ENCODE assay signal across 8 cellular contexts in the genomic region with DNA sequence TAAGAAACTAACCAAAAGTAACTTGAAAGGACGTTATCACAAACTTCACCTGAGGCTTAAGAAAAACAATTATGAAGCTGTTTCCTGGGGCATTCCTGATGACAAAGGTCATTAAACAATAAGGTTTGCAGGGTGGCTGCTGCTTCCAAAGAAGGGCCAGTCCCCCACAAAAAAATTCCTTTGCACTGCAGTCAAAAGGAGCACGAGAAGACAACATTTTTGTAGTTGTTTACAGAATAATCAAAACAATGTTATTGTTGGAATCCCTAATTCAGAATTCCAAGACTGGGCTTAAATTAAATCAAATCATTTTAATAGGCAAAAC. TPM values are rescaled to one million over a fixed set of nuclear protein-coding genes. Genes with fewer than 3 reads are reported as not detected.
DNase-seq lines count a peak whose midpoint lies in the region; ATAC-seq and TF ChIP-seq lines count a peak whose summit lies in the region.

No MANE protein-coding gene starts in this region.

- H2BK5ac ChIP-seq in mesendoderm (ENCODE audit: low read length) = no peak overlapping the region

- H3K27ac Mint-ChIP-seq in activated naive CD4-positive, alpha-beta T cell treated with anti-CD3 and anti-CD28 coated beads, Interleukin-2, amount 10 ng/mL, durations not matched to agents 7 days and 5 days = peak overlapping the region; percentile 59
- H3K27ac Mint-ChIP-seq in MCF 10A (ENCODE audit: low read depth, unreplicated experiment) = peak overlapping the region; percentile 92

- H2BK15ac ChIP-seq in mesendoderm (replicated peaks; ENCODE audit: low read depth) = peak overlapping the region; percentile 57

- H3K4me2 ChIP-seq in mesendoderm (ENCODE audit: low read length) = no peak overlapping the region

- H4K8ac ChIP-seq in mesendoderm (ENCODE audit: low read depth, low read length) = peak overlapping the region; percentile 2

- H3K9me3 Mint-ChIP-seq in activated naive CD4-positive, alpha-beta T cell treated with anti-CD3 and anti-CD28 coated beads, Interleukin-2, amount 10 ng/mL, durations not matched to agents 7 days and 5 days = no peaks in the 10 kb centered on the region
- H3K9me3 Mint-ChIP-seq in MCF 10A (ENCODE audit: unreplicated experiment) = no peaks in the 10 kb centered on the region

- POLR2A ChIA-PET in MCF 10A (lab: Yijun Ruan, JAX) = interaction anchor here (0.5 to 3.4 kb wide), 10 partner anchors 10 to 345 kb away, joined by 3 to 32 read pairs (median 6); a partner anchor contains a TSS

- H3K9me3 ChIP-seq in upper lobe of right lung = no peaks in the 10 kb centered on the region

- peak overlapping the region; percentile 60 for H3K18ac ChIP-seq in mesendoderm (ENCODE audit: low read length)

- H3K27me3 Mint-ChIP-seq in activated naive CD4-positive, alpha-beta T cell treated with anti-CD3 and anti-CD28 coated beads, Interleukin-2, amount 10 ng/mL, durations not matched to agents 7 days and 5 days = no peaks in the 10 kb centered on the region
- H3K27me3 Mint-ChIP-seq in MCF 10A (ENCODE audit: insufficient read depth, unreplicated experiment) = no peaks in the 10 kb centered on the region

- intact Hi-C loops in MCF 10A (cut with micrococcal nuclease) (no loop called here), upper lobe of right lung (cut with DNase I) (no loop called here)

- WGBS in mesendoderm (ENCODE audit: extremely low coverage, insufficient coverage, low lambda C conversion rate) = no CpG with 5 or more reads among the region's 2 CpGs

- peak overlapping the region; percentile 70 for H3K4ac ChIP-seq in mesendoderm (ENCODE audit: low read depth, low read length)

- ATAC-seq in upper lobe of right lung (peak; percentile 15), HG03354 (IDR thresholded peaks at IDR 0.05; ENCODE audit: poor library complexity, severe bottlenecking, unreplicated experiment) (no peak)

- H3K27ac ChIP-seq in mesendoderm (ENCODE audit: low read depth, low read length) (peak overlapping the region; percentile 83), upper lobe of right lung (peak overlapping the region; percentile 63)

- BruUV-seq in MCF 10A (replicated peaks; lab: Mats Ljungman, UMichigan) = no TSS peak

- H2AK5ac ChIP-seq in mesendoderm (ENCODE audit: low read length) = no peak overlapping the region

- H3K4me3 ChIP-seq in mesendoderm (ENCODE audit: low read length) = no peak overlapping the region
- H3K4me3 ChIP-seq in upper lobe of right lung = peak overlapping the region; percentile 9

- H3K36me3 ChIP-seq in mesendoderm (ENCODE audit: control insufficient read depth, insufficient read depth, low read length) (no peaks in the 10 kb centered on the region), upper lobe of right lung (no peaks in the 10 kb centered on the region)

- no peaks in the 10 kb centered on the region for H3K36me3 Mint-ChIP-seq in activated naive CD4-positive, alpha-beta T cell treated with anti-CD3 and anti-CD28 coated beads, Interleukin-2, amount 10 ng/mL, durations not matched to agents 7 days and 5 days
- no peaks in the 10 kb centered on the region for H3K36me3 Mint-ChIP-seq in MCF 10A (ENCODE audit: insufficient read depth, unreplicated experiment)

- peaks cover 21% of the 10 kb centered on the region for H3K4me1 Mint-ChIP-seq in activated naive CD4-positive, alpha-beta T cell treated with anti-CD3 and anti-CD28 coated beads, Interleukin-2, amount 10 ng/mL, durations not matched to agents 7 days and 5 days
- H3K4me1 Mint-ChIP-seq in MCF 10A (ENCODE audit: insufficient read depth, unreplicated experiment) = peaks cover 24% of the 10 kb centered on the region

- TF ChIP-seq CTCF in MCF 10A (IDR thresholded peaks at IDR 0.05; ENCODE audit: unreplicated experiment) = no peak
- no peak for TF ChIP-seq CTCF in upper lobe of right lung (IDR thresholded peaks at IDR 0.05)

- H2BK120ac ChIP-seq in mesendoderm (ENCODE audit: low read depth, low read length) = peak overlapping the region; percentile 45

- no peak overlapping the region for H3K23ac ChIP-seq in mesendoderm (ENCODE audit: low read length)

- H3K4me3 Mint-ChIP-seq in activated naive CD4-positive, alpha-beta T cell treated with anti-CD3 and anti-CD28 coated beads, Interleukin-2, amount 10 ng/mL, durations not matched to agents 7 days and 5 days = peak overlapping the region; percentile 31
- peak overlapping the region; percentile 51 for H3K4me3 Mint-ChIP-seq in MCF 10A (ENCODE audit: unreplicated experiment)

- peaks cover 2% of the 10 kb centered on the region for H3K4me1 ChIP-seq in mesendoderm (ENCODE audit: control insufficient read depth, low read depth, low read length)
- peaks cover 47% of the 10 kb centered on the region for H3K4me1 ChIP-seq in upper lobe of right lung

- no peak overlapping the region for H4K5ac ChIP-seq in mesendoderm (ENCODE audit: low read length)

- peaks cover 2% of the 10 kb centered on the region for H3K79me2 ChIP-seq in mesendoderm (ENCODE audit: control insufficient read depth, insufficient read depth, low read length)

- H3K9ac ChIP-seq in mesendoderm (ENCODE audit: low read length) = peak overlapping the region; percentile 42

- CTCF ChIA-PET in activated naive CD4-positive, alpha-beta T cell treated with anti-CD3 and anti-CD28 coated beads, Interleukin-2, amount 10 ng/mL, durations not matched to agents 7 days and 5 days (lab: Charles Lee) = interaction anchor here (1.8 kb wide), 1 partner anchor 53 kb away, joined by 8 read pairs; no protein-coding TSS in a partner anchor
- CTCF ChIA-PET in MCF 10A (lab: Yijun Ruan, JAX) = interaction anchor here (0.5 to 2.2 kb wide), 2 partner anchors 10 to 45 kb away, joined by 4 to 8 read pairs; no protein-coding TSS in a partner anchor

- peaks cover 3% of the 10 kb centered on the region for H3K79me1 ChIP-seq in mesendoderm (ENCODE audit: low read length)

- peak overlapping the region; percentile 70 for H3K56ac ChIP-seq in mesendoderm (ENCODE audit: low read length)

- H3K27me3 ChIP-seq in mesendoderm (ENCODE audit: insufficient read depth, low read length, poor library complexity) (no peaks in the 10 kb centered on the region), upper lobe of right lung (no peaks in the 10 kb centered on the region)

- DNase-seq in activated naive CD4-positive, alpha-beta T cell treated with anti-CD3 and anti-CD28 coated beads, Interleukin-2, amount 10 ng/mL, durations not matched to agents 7 days and 5 days = no peak
- no peak for DNase-seq in activated naive CD4-positive, alpha-beta T cell (lab: John Stamatoyannopoulos, UW)
- DNase-seq in MCF 10A (ENCODE audit: unreplicated experiment) (no peak), mesendoderm (peak; percentile 95), upper lobe of right lung (no peak), nucleus accumbens (lab: John Stamatoyannopoulos, UW) (no peak), SHP77 treated with DMSO at 0.1 percent for 48 hours (lab: John Stamatoyannopoulos, UW) (no peak)

RNA-seq across cellular contexts. Expression of a gene that starts 0.4 kb away (rescaled TPM):
- total RNA-seq in MCF 10A (2022) = 19.6 and 21.4 TPM in 2 replicates
- polyA plus RNA-seq in mesendoderm (2013, experiment 1 of 2) = 17.7 TPM
- 17.4 TPM for polyA plus RNA-seq in mesendoderm (2013, experiment 2 of 2)
- 114 TPM for total RNA-seq in upper lobe of right lung

RNA-seq across cellular contexts. Expression of a gene that starts 49.7 kb away (rescaled TPM):
- total RNA-seq in MCF 10A (2022) = not detected in 2 replicates
- 0.76 TPM for polyA plus RNA-seq in mesendoderm (2013, experiment 1 of 2)
- polyA plus RNA-seq in mesendoderm (2013, experiment 2 of 2) = 1.1 TPM
- 5.2 TPM for total RNA-seq in upper lobe of right lung
